1 cellular context compared by ENCODE assay signal in genomic region chr2:191678437-191679110, GRCh38.
TF ChIP-seq lines count a peak whose summit lies in the region.

No MANE protein-coding gene starts in this region.

TF ChIP-seq in H1, 55 proteins besides CTCF, POLR2A, EP300 and RAD21 (continued from another document):
- peak; percentile 7 for TF ChIP-seq SAP30 (IDR thresholded peaks at IDR 0.05; ENCODE audit: insufficient read depth, insufficient replicate concordance, low read length)
- TF ChIP-seq, protein P1, sequence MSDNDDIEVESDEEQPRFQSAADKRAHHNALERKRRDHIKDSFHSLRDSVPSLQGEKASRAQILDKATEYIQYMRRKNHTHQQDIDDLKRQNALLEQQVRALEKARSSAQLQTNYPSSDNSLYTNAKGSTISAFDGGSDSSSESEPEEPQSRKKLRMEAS (IDR thresholded peaks at IDR 0.05), result peak; percentile 81
TF ChIP-seq in H1: peak in this region for 4.
